Comparison of ENCODE assay signal across 28 cellular contexts in the genomic region with DNA sequence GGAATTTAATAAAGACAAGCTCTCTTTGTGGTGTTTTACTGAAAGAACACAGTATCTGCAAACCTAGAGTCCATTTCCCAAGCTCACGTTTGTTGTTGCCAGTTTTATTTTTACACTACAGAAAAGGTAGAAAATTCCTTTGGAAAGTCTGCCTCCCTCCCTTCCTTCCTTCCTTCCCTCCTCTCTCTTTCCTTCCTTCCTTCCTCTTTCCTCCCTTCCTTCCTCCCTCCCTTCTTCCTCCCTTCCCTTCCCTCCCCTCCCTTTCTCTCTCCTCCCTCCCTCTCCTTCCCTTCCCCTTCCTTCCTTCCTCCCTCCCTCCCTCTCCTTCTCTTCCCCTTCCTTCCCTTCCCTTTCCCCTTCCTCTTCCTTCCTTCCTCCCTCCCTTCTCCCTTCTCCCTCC.
"Had no signal": no experiment of that assay in that cellular context is flagged by ENCODE, and none has a peak within 500 bp of the region (broad histone marks: within the 10 kb centered on the region; RNA-seq: fewer than 3 reads in every experiment).

No MANE protein-coding gene starts in this region.

- H3K27me3 ChIP-seq: heart left ventricle, pancreas, sigmoid colon, spleen, suprapubic skin, tibial artery, upper lobe of right lung had no signal

- H3K36me3 ChIP-seq: heart left ventricle, pancreas, prostate gland, sigmoid colon, suprapubic skin, thoracic aorta, tibial artery, upper lobe of right lung had no signal

- H3K27ac Mint-ChIP-seq: naive thymus-derived CD4-positive, alpha-beta T cell; natural killer cell treated with Interleukin-12 subunit alpha and Interleukin-12 subunit beta and Interleukin-15 and Interleukin-18, amount 100 ng/mL, for 72 hours; stimulated activated effector memory CD8-positive, alpha-beta T cell treated with anti-CD3 and anti-CD28 coated beads, Interleukin-12 subunit alpha, Interleukin-12 subunit beta, amount 100 ng/mL, for 72 hours; stimulated activated naive CD8-positive, alpha-beta T cell treated with anti-CD3 and anti-CD28 coated beads, Interleukin-15, Interleukin-2, amounts not matched to agents 100 ng/mL and 50 ng/mL, for 24 hours had no signal

- H3K4me1 ChIP-seq: pancreas, prostate gland, suprapubic skin, upper lobe of right lung had no signal

- FAIRE-seq: pancreas, small intestine, urothelium cell line had no signal

- H3K9me3 Mint-ChIP-seq: natural killer cell treated with Interleukin-12 subunit alpha and Interleukin-12 subunit beta and Interleukin-15 and Interleukin-18, amount 100 ng/mL, for 72 hours; neural crest cell; stimulated activated effector memory CD8-positive, alpha-beta T cell treated with anti-CD3 and anti-CD28 coated beads, Interleukin-12 subunit alpha, Interleukin-12 subunit beta, amount 100 ng/mL, for 72 hours; stimulated activated naive CD8-positive, alpha-beta T cell treated with anti-CD3 and anti-CD28 coated beads, Interleukin-15, Interleukin-2, amounts not matched to agents 100 ng/mL and 50 ng/mL, for 24 hours had no signal

- H3K4me3 Mint-ChIP-seq: naive thymus-derived CD4-positive, alpha-beta T cell; natural killer cell treated with Interleukin-12 subunit alpha and Interleukin-12 subunit beta and Interleukin-15 and Interleukin-18, amount 100 ng/mL, for 72 hours; neural crest cell; stimulated activated effector memory CD8-positive, alpha-beta T cell treated with anti-CD3 and anti-CD28 coated beads, Interleukin-12 subunit alpha, Interleukin-12 subunit beta, amount 100 ng/mL, for 72 hours; stimulated activated naive CD8-positive, alpha-beta T cell treated with anti-CD3 and anti-CD28 coated beads, Interleukin-15, Interleukin-2, amounts not matched to agents 100 ng/mL and 50 ng/mL, for 24 hours had no signal

- ATAC-seq: heart left ventricle; mucosa of descending colon; naive thymus-derived CD4-positive, alpha-beta T cell; natural killer cell treated with Interleukin-12 subunit alpha and Interleukin-12 subunit beta and Interleukin-15 and Interleukin-18, amount 100 ng/mL, for 72 hours; pancreas; right cardiac atrium; stimulated activated effector memory CD8-positive, alpha-beta T cell treated with anti-CD3 and anti-CD28 coated beads, Interleukin-12 subunit alpha, Interleukin-12 subunit beta, amount 100 ng/mL, for 72 hours; upper lobe of right lung had no signal

- H3K9me3 ChIP-seq: heart left ventricle, mucosa of descending colon, pancreas, prostate gland, sigmoid colon, spleen, suprapubic skin, thoracic aorta, tibial artery, upper lobe of right lung had no signal

- H3K27me3 Mint-ChIP-seq: naive thymus-derived CD4-positive, alpha-beta T cell; stimulated activated naive CD8-positive, alpha-beta T cell treated with anti-CD3 and anti-CD28 coated beads, Interleukin-15, Interleukin-2, amounts not matched to agents 100 ng/mL and 50 ng/mL, for 24 hours had no signal

- H3K4me3 ChIP-seq: heart left ventricle, lung, mucosa of descending colon, pancreas, prostate gland, sigmoid colon, spleen, suprapubic skin, thoracic aorta, tibial artery, upper lobe of right lung had no signal

- H3K27ac ChIP-seq: pancreas, prostate gland, sigmoid colon, spleen, suprapubic skin, thoracic aorta, tibial artery, upper lobe of right lung had no signal

- H3K36me3 Mint-ChIP-seq: natural killer cell treated with Interleukin-12 subunit alpha and Interleukin-12 subunit beta and Interleukin-15 and Interleukin-18, amount 100 ng/mL, for 72 hours; stimulated activated effector memory CD8-positive, alpha-beta T cell treated with anti-CD3 and anti-CD28 coated beads, Interleukin-12 subunit alpha, Interleukin-12 subunit beta, amount 100 ng/mL, for 72 hours had no signal

- DNase-seq: heart left ventricle; hypothalamus; islet precursor cell; midbrain; mucosa of descending colon; naive thymus-derived CD4-positive, alpha-beta T cell; nucleus accumbens; pancreas; posterior cingulate gyrus; retina; right cardiac atrium; sigmoid colon; small intestine; spleen; stimulated activated CD4-positive, alpha-beta T cell treated with anti-CD3 and anti-CD28 coated beads, Interleukin-4, amount 100 ng/mL, for 24 hours; stimulated activated naive CD4-positive, alpha-beta T cell; tibial artery; trophoblast cell; upper lobe of right lung had no signal

- H3K4me1 Mint-ChIP-seq: naive thymus-derived CD4-positive, alpha-beta T cell; stimulated activated effector memory CD8-positive, alpha-beta T cell treated with anti-CD3 and anti-CD28 coated beads, Interleukin-12 subunit alpha, Interleukin-12 subunit beta, amount 100 ng/mL, for 72 hours had no signal
